ENCODE assay signal across 8 cellular contexts in the genomic region with DNA sequence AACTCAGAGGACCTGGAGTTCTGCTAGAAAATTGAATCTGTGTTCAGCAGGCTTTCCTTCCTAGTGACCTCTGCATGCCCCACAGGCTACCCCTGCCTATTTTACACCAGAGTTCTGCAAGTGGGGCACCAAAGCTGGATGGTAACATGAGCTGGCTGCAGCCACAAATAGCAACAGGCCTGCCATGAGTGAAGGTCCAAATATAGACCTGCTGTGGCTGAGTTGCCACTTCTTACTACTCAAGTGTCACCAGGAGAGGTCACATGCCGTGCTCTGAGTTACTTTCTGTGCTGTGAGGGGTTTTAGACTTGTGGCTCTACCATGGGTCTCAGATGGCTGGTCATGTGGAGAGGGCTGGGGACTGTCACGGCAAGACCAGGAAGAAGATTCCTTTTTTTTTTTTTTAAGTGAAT. TPM values are rescaled to one million over a fixed set of nuclear protein-coding genes. Genes with fewer than 3 reads are reported as not detected.
DNase-seq lines count a peak whose midpoint lies in the region; ATAC-seq and TF ChIP-seq lines count a peak whose summit lies in the region.

A gene with protein sequence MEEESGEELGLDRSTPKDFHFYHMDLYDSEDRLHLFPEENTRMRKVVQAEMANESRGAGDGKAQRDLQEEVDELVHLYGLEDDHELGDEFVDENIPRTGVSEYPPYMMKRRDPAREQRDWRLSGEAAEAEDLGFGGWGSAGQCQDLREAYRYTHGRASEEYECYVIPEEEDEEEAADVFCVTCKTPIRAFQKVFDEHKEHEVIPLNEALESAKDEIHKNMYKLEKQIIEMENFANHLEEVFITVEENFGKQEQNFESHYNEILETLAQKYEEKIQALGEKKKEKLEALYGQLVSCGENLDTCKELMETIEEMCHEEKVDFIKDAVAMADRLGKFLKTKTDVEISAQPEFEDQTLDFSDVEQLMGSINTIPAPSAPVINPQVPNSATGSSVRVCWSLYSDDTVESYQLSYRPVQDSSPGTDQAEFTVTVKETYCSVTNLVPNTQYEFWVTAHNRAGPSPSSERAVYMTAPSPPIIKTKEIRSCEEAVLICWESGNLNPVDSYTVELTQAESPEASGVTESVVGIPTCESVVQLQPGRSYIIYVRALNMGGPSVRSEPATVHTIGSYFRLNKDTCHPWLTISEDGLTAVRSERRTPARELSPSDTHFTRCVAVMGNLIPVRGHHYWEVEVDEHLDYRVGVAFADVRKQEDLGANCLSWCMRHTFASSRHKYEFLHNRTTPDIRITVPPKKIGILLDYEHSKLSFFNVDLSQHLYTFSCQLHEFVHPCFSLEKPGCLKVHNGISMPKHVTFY (minus strand): TSS at position 76 of the 413 bp plus-strand sequence. CDS start 18,679 bp downstream, outside the sequence.

- H3K27me3 ChIP-seq in spleen (replicated peaks in 1 of 7), result no peaks in the 10 kb centered on the region
- H3K27me3 ChIP-seq in tibial nerve, result no peaks in the 10 kb centered on the region

- peaks cover 3% of the 10 kb centered on the region; the same call in 1 of the 2 replicates for H4K20me1 ChIP-seq in OCI-LY7 (ENCODE audit: insufficient read depth, low read length)

- peak; percentile 35 for DNase-seq in NCI-H2029 (lab: John Stamatoyannopoulos, UW)
- DNase-seq in NCI-H2029 treated with DMSO at 0.1 percent for 48 hours (lab: John Stamatoyannopoulos, UW), result no peak
- DNase-seq in OCI-LY7 (ENCODE audit: low spot score), result peak; percentile 89
- no peak for DNase-seq in spleen
- DNase-seq in tibial nerve (ENCODE audit: low spot score in 2 of 2), result no peak
- no peak for DNase-seq in foreskin fibroblast
- no peak for DNase-seq in amniotic stem cell (lab: John Stamatoyannopoulos, UW)

- H3K36me3 ChIP-seq in OCI-LY7 (ENCODE audit: insufficient read depth, low read length) (no peaks in the 10 kb centered on the region), spleen (no peaks in the 10 kb centered on the region), tibial nerve (peaks cover 0 to 15% (median 0%) of the 10 kb centered on the region in 3 donors)

- no peaks in the 10 kb centered on the region for H3K9me2 ChIP-seq in OCI-LY7 (ENCODE audit: insufficient read depth, low read length)

- H3K4me3 ChIP-seq in OCI-LY7 (ENCODE audit: low read depth, low read length, poor library complexity, severe bottlenecking) (peak within 1 kb of the TSS; percentile 95), spleen (no peak within 1 kb of the TSS), tibial nerve (no peak within 1 kb of the TSS), foreskin fibroblast (ENCODE audit: low read depth in 1 of 2, low read length in 2 of 2) (no peak within 1 kb of the TSS)

- H3K27ac ChIP-seq in OCI-LY7 (ENCODE audit: low read depth, low read length, poor library complexity, severe bottlenecking) (peak within 1 kb of the TSS; percentile 91), spleen (peak within 1 kb of the TSS in 5 of 8 donors; percentile 4 to 61 (median 9)), tibial nerve (no peak within 1 kb of the TSS)

- peak within 1 kb of the TSS; percentile 80 for H3K4me2 ChIP-seq in OCI-LY7 (ENCODE audit: low read length)

- BruUV-seq in OCI-LY7 (replicated peaks; lab: Mats Ljungman, UMichigan), result no TSS peak

- H3K4me1 ChIP-seq in OCI-LY7 (ENCODE audit: insufficient read depth, low read length, poor library complexity, severe bottlenecking) (peaks cover 61% of the 10 kb centered on the region), spleen (peaks cover 4 to 30% (median 15%) of the 10 kb centered on the region in 6 donors), tibial nerve (peaks cover 0 to 12% (median 0%) of the 10 kb centered on the region in 4 donors)

- H3K79me2 ChIP-seq in OCI-LY7 (ENCODE audit: insufficient read depth, low read depth, low read length), result peaks cover 11% of the 10 kb centered on the region

- intact Hi-C loops in OCI-LY7 (cut with micrococcal nuclease; ENCODE audit: unreplicated experiment) (loop anchor here (1.0 to 5.0 kb wide), 3 partner anchors 56 to 301 kb away; a partner anchor contains a TSS), spleen (cut with DNase I; ENCODE audit: low total_unique reads) (no loop called here)

- TF ChIP-seq EP300 in tibial nerve (IDR thresholded peaks at IDR 0.05), result no peak

- POLR2A ChIA-PET in OCI-LY7 (lab: Charles Lee), result interaction anchor here (0.7 to 1.4 kb wide), 2 partner anchors 43 to 206 kb away, joined by 3 read pairs; no protein-coding TSS in a partner anchor

- TF ChIP-seq CTCF in OCI-LY7 (conservative IDR thresholded peaks at IDR 0.05; ENCODE audit: low read length) (peak; percentile 56; the same call in 1 of the 2 replicates), spleen (IDR thresholded peaks at IDR 0.05 in 8 of 11, conservative IDR thresholded peaks at IDR 0.05 in 3 of 11) (no peak), tibial nerve (IDR thresholded peaks at IDR 0.05) (no peak), foreskin fibroblast (IDR thresholded peaks at IDR 0.05; ENCODE audit: low read depth, low read length) (no peak)

- ATAC-seq in HG03025 (IDR thresholded peaks at IDR 0.05; ENCODE audit: low FRiP score, unreplicated experiment), result peak; percentile 31

- CTCF ChIA-PET in OCI-LY7 (lab: Charles Lee; ENCODE audit: unreplicated experiment), result no interaction called here

- no peaks in the 10 kb centered on the region for H3K9me3 ChIP-seq in OCI-LY7 (ENCODE audit: low read length)
- no peaks in the 10 kb centered on the region for H3K9me3 ChIP-seq in spleen
- no peaks in the 10 kb centered on the region for H3K9me3 ChIP-seq in tibial nerve

- TF ChIP-seq POLR2A in spleen (IDR thresholded peaks at IDR 0.05), result no peak
- TF ChIP-seq POLR2A in tibial nerve (IDR thresholded peaks at IDR 0.05), result no peak

- H2AFZ ChIP-seq in OCI-LY7 (ENCODE audit: low read length), result peak within 1 kb of the TSS; percentile 81

- 47 to 75% (median 63%) methylated on average over 2 of the region's 2 CpGs for WGBS in spleen, 5 donors
- WGBS in tibial nerve, 2 donors, result 48 to 52% methylated on average over 2 of the region's 2 CpGs

RNA-seq across cellular contexts. Expression of the gene that starts here (rescaled TPM):
- 0.13 and 0.92 TPM in 2 replicates for total RNA-seq in OCI-LY7 (2014; rRNA removed; shearing (Covaris generic))
- total RNA-seq in OCI-LY7 (2022) (0.28 and 0.32 TPM in 2 replicates), spleen (not detected), tibial nerve (under 1 TPM in 1 of 4 donors, not detected in 3; 0.20 TPM)
- under 1 TPM; 0.02 to 0.03 (median 0.02) TPM for polyA plus RNA-seq in spleen

Comparison
In these comparisons a context has a peak if more than half of its experiments do, and no peak if none do; other contexts are left out.
1. Peak in DNase-seq, H3K4me3 ChIP-seq, H3K27ac ChIP-seq and H3K4me2 ChIP-seq in OCI-LY7; RNA of the gene not detected or under 1 TPM.
2. H3K27ac ChIP-seq: peak in spleen (5 of 8); none in tibial nerve (0 of 4).